ENCODE assay signal across 1 cellular context in genomic region chr4:8101213-8101781, GRCh38.
TF ChIP-seq lines count a peak whose summit lies in the region.

No MANE protein-coding gene starts in this region.

TF ChIP-seq in HepG2, 621 proteins besides CTCF, POLR2A, EP300 and RAD21 (continued from another document):
- TF ChIP-seq ZNF407 (CRISPR knock-in tag; IDR thresholded peaks at IDR 0.05; ENCODE audit: not compliant biosample characterization) = no peak
